Comparison of ENCODE assay signal across 1 cellular context in genomic region chr4:102447413-102447812, GRCh38.
TF ChIP-seq lines count a peak whose summit lies in the region.

No MANE protein-coding gene starts in this region.

TF ChIP-seq in GM23338, 12 proteins besides CTCF, POLR2A, EP300 and RAD21 (continued from another document):
- TF ChIP-seq, protein P1, sequence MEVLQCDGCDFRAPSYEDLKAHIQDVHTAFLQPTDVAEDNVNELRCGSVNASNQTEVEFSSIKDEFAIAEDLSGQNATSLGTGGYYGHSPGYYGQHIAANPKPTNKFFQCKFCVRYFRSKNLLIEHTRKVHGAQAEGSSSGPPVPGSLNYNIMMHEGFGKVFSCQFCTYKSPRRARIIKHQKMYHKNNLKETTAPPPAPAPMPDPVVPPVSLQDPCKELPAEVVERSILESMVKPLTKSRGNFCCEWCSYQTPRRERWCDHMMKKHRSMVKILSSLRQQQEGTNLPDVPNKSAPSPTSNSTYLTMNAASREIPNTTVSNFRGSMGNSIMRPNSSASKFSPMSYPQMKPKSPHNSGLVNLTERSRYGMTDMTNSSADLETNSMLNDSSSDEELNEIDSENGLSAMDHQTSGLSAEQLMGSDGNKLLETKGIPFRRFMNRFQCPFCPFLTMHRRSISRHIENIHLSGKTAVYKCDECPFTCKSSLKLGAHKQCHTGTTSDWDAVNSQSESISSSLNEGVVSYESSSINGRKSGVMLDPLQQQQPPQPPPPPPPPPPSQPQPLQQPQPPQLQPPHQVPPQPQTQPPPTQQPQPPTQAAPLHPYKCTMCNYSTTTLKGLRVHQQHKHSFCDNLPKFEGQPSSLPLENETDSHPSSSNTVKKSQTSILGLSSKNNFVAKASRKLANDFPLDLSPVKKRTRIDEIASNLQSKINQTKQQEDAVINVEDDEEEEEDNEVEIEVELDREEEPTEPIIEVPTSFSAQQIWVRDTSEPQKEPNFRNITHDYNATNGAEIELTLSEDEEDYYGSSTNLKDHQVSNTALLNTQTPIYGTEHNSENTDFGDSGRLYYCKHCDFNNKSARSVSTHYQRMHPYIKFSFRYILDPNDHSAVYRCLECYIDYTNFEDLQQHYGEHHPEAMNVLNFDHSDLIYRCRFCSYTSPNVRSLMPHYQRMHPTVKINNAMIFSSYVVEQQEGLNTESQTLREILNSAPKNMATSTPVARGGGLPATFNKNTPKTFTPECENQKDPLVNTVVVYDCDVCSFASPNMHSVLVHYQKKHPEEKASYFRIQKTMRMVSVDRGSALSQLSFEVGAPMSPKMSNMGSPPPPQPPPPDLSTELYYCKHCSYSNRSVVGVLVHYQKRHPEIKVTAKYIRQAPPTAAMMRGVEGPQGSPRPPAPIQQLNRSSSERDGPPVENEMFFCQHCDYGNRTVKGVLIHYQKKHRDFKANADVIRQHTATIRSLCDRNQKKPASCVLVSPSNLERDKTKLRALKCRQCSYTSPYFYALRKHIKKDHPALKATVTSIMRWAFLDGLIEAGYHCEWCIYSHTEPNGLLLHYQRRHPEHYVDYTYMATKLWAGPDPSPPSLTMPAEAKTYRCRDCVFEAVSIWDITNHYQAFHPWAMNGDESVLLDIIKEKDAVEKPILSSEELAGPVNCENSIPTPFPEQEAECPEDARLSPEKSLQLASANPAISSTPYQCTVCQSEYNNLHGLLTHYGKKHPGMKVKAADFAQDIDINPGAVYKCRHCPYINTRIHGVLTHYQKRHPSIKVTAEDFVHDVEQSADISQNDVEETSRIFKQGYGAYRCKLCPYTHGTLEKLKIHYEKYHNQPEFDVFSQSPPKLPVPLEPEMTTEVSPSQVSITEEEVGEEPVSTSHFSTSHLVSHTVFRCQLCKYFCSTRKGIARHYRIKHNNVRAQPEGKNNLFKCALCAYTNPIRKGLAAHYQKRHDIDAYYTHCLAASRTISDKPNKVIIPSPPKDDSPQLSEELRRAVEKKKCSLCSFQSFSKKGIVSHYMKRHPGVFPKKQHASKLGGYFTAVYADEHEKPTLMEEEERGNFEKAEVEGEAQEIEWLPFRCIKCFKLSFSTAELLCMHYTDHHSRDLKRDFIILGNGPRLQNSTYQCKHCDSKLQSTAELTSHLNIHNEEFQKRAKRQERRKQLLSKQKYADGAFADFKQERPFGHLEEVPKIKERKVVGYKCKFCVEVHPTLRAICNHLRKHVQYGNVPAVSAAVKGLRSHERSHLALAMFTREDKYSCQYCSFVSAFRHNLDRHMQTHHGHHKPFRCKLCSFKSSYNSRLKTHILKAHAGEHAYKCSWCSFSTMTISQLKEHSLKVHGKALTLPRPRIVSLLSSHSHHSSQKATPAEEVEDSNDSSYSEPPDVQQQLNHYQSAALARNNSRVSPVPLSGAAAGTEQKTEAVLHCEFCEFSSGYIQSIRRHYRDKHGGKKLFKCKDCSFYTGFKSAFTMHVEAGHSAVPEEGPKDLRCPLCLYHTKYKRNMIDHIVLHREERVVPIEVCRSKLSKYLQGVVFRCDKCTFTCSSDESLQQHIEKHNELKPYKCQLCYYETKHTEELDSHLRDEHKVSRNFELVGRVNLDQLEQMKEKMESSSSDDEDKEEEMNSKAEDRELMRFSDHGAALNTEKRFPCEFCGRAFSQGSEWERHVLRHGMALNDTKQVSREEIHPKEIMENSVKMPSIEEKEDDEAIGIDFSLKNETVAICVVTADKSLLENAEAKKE (CRISPR knock-in tag; IDR thresholded peaks at IDR 0.05): no peak
- TF ChIP-seq EZH2phosphoT487 (IDR thresholded peaks at IDR 0.05; ENCODE audit: unreplicated experiment): no peak
- no peak for TF ChIP-seq STAT1 (IDR thresholded peaks at IDR 0.05; ENCODE audit: unreplicated experiment)
- TF ChIP-seq, protein P2, sequence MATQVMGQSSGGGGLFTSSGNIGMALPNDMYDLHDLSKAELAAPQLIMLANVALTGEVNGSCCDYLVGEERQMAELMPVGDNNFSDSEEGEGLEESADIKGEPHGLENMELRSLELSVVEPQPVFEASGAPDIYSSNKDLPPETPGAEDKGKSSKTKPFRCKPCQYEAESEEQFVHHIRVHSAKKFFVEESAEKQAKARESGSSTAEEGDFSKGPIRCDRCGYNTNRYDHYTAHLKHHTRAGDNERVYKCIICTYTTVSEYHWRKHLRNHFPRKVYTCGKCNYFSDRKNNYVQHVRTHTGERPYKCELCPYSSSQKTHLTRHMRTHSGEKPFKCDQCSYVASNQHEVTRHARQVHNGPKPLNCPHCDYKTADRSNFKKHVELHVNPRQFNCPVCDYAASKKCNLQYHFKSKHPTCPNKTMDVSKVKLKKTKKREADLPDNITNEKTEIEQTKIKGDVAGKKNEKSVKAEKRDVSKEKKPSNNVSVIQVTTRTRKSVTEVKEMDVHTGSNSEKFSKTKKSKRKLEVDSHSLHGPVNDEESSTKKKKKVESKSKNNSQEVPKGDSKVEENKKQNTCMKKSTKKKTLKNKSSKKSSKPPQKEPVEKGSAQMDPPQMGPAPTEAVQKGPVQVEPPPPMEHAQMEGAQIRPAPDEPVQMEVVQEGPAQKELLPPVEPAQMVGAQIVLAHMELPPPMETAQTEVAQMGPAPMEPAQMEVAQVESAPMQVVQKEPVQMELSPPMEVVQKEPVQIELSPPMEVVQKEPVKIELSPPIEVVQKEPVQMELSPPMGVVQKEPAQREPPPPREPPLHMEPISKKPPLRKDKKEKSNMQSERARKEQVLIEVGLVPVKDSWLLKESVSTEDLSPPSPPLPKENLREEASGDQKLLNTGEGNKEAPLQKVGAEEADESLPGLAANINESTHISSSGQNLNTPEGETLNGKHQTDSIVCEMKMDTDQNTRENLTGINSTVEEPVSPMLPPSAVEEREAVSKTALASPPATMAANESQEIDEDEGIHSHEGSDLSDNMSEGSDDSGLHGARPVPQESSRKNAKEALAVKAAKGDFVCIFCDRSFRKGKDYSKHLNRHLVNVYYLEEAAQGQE (IDR thresholded peaks at IDR 0.05; ENCODE audit: unreplicated experiment): no peak
- TF ChIP-seq, protein P3, sequence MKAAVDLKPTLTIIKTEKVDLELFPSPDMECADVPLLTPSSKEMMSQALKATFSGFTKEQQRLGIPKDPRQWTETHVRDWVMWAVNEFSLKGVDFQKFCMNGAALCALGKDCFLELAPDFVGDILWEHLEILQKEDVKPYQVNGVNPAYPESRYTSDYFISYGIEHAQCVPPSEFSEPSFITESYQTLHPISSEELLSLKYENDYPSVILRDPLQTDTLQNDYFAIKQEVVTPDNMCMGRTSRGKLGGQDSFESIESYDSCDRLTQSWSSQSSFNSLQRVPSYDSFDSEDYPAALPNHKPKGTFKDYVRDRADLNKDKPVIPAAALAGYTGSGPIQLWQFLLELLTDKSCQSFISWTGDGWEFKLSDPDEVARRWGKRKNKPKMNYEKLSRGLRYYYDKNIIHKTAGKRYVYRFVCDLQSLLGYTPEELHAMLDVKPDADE (IDR thresholded peaks at IDR 0.05): no peak
- TF ChIP-seq JUNB (IDR thresholded peaks at IDR 0.05; ENCODE audit: unreplicated experiment): no peak
- no peak for TF ChIP-seq ZNF331 (CRISPR knock-in tag; IDR thresholded peaks at IDR 0.05; ENCODE audit: low read depth)
- no peak for TF ChIP-seq ZNF114 (CRISPR knock-in tag; IDR thresholded peaks at IDR 0.05)
- no peak for TF ChIP-seq CREB1 (CRISPR knock-in tag; IDR thresholded peaks at IDR 0.05; ENCODE audit: low read depth)
